Comparison of ENCODE assay signal across 16 cellular contexts in the genomic region with DNA sequence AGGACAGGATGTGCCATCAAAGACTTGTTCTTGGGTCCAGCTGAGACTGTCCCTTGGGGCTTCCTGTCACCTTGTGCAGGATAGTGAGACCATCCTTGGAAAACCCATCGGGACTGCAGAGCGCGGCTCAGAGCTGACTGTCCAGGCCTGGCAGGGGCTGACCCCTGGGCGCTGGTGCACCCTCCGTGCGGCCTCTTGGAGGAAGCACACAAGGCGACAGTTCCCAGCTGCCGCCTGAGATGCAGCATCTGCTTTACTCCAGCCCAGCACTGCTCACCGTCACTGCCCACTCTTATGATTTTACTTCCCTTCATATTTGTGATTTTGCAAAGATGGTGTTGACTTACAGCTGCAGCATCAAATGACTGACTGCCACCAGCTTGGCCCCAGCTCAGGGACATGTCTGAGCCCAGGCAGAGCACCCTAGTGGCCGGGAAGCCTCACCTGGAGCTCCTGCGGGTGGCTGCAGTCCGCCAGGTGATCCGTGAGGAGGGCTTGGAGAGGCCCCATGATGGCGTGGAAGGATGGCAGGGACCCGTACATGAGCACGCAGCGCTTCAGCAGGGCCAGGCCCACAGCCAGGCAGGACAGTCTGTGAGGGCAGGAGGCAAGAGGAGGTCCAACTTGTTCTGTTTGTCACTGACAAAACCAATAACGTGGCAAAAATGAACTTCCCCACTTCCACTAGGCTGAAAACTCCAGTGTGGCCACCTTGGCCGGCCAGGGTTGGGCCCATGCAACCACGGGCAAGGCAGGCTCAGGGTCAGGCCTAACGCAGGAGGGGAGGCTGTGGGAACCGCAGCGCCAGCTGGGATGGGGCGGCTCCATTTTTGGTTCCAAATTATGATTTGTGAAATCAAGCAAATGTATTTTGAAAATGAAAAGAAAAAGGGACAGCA. TPM values are rescaled to one million over a fixed set of nuclear protein-coding genes. Genes with fewer than 3 reads are reported as not detected.
A peak's percentile ranks its signal among the peaks of the same experiment; 100 is the strongest.
DNase-seq lines count a peak whose midpoint lies in the region; ATAC-seq, FAIRE-seq and TF ChIP-seq lines count a peak whose summit lies in the region.
"Had no signal": no experiment of that assay in that cellular context is flagged by ENCODE, and none has a peak within 500 bp of the region (broad histone marks: within the 10 kb centered on the region; RNA-seq: fewer than 3 reads in every experiment).

No MANE protein-coding gene starts in this region.

- H2BK15ac ChIP-seq in mesendoderm (replicated peaks; ENCODE audit: low read depth): no peak overlapping the region

- BruUV-seq in OCI-LY7 (replicated peaks; lab: Mats Ljungman, UMichigan) (no TSS peak), GM12878 (replicated peaks; lab: Mats Ljungman, UMichigan) (no TSS peak)

- no peak overlapping the region for H2AK5ac ChIP-seq in trophoblast cell (ENCODE audit: low read length)
- H2AK5ac ChIP-seq in mesendoderm (ENCODE audit: low read length): no peak overlapping the region

- POLR2A ChIA-PET in OCI-LY7 (lab: Charles Lee) (no interaction called here), GM12878 (lab: Charles Lee) (no interaction called here)

- H3K9me2 ChIP-seq in OCI-LY7 (ENCODE audit: insufficient read depth, low read length): no peaks in the 10 kb centered on the region

- FAIRE-seq in GM12878 (lab: Jason Lieb, UNC): no peak
- FAIRE-seq: small intestine had no signal

- no peak overlapping the region for H4K91ac ChIP-seq in trophoblast cell (ENCODE audit: low read depth, low read length)

- H3K27ac ChIP-seq in OCI-LY7 (ENCODE audit: low read depth, low read length, poor library complexity, severe bottlenecking) (no peak overlapping the region), GM12878 (ENCODE audit: control insufficient read depth, insufficient read depth) (no peak overlapping the region), trophoblast cell (ENCODE audit: low read depth, low read length) (no peak overlapping the region), mesendoderm (ENCODE audit: low read depth, low read length) (no peak overlapping the region)
- H3K27ac ChIP-seq: SJCRH30 had no signal

- 94% methylated on average over 24 of the region's 24 CpGs for WGBS in GM12878 (ENCODE audit: insufficient coverage, insufficient replicate concordance, low lambda C conversion rate, missing lambda C conversion rate)
- WGBS in trophoblast cell (ENCODE audit: extremely low coverage, insufficient coverage, insufficient read length): no CpG with 5 or more reads among the region's 24 CpGs
- no CpG with 5 or more reads among the region's 24 CpGs for WGBS in mesendoderm (ENCODE audit: extremely low coverage, insufficient coverage, low lambda C conversion rate)

- ATAC-seq in GM12878 (no peak), GM18858 (IDR thresholded peaks at IDR 0.05; ENCODE audit: unreplicated experiment) (no peak)

- H2BK5ac ChIP-seq in trophoblast cell (ENCODE audit: low read depth, low read length, poor library complexity) (no peak overlapping the region), mesendoderm (ENCODE audit: low read length) (no peak overlapping the region)

- peak overlapping the region; percentile 9 for H4K12ac ChIP-seq in trophoblast cell (ENCODE audit: low read depth, low read length)

- SMC1A ChIA-PET in GM12878 (lab: Charles Lee; ENCODE audit: uncharacterized antibody, unreplicated experiment): no interaction called here

- H3K79me2 ChIP-seq in OCI-LY7 (ENCODE audit: insufficient read depth, low read depth, low read length) (no peaks in the 10 kb centered on the region), GM12878 (ENCODE audit: control insufficient read depth, insufficient read depth, low read length) (peaks cover 2% of the 10 kb centered on the region; the same call in 1 of the 2 replicates), trophoblast cell (ENCODE audit: control insufficient read depth, insufficient read depth, low read length, poor library complexity) (no peaks in the 10 kb centered on the region), mesendoderm (ENCODE audit: control insufficient read depth, insufficient read depth, low read length) (no peaks in the 10 kb centered on the region)

- no peak overlapping the region for H3K23ac ChIP-seq in trophoblast cell (ENCODE audit: low read length)
- no peak overlapping the region for H3K23ac ChIP-seq in mesendoderm (ENCODE audit: low read length)

- H2AFZ ChIP-seq in OCI-LY7 (ENCODE audit: low read length) (no peak overlapping the region), GM12878 (ENCODE audit: control insufficient read depth, low read depth, low read length) (no peak overlapping the region), trophoblast cell (ENCODE audit: insufficient read depth, low read length, poor library complexity) (no peak overlapping the region)

- TF ChIP-seq POLR2A in GM12878 (IDR thresholded peaks at IDR 0.05; ENCODE audit: low read depth, low read length): no peak

- TF ChIP-seq EP300 in GM12878 (IDR thresholded peaks at IDR 0.05; ENCODE audit: borderline replicate concordance in 1 of 2, control insufficient read depth in 1 of 2, low read depth in 2 of 2, low read length in 2 of 2): no peak

- H3K18ac ChIP-seq in trophoblast cell (ENCODE audit: low read length) (no peak overlapping the region), mesendoderm (ENCODE audit: low read length) (no peak overlapping the region)

- no peaks in the 10 kb centered on the region for H3K79me1 ChIP-seq in trophoblast cell (ENCODE audit: low read length)
- H3K79me1 ChIP-seq in mesendoderm (ENCODE audit: low read length): peaks cover 4% of the 10 kb centered on the region

- H4K8ac ChIP-seq in trophoblast cell (ENCODE audit: low read depth, low read length) (no peak overlapping the region), mesendoderm (ENCODE audit: low read depth, low read length) (no peak overlapping the region)

- H4K20me1 ChIP-seq in OCI-LY7 (ENCODE audit: insufficient read depth, low read length) (no peaks in the 10 kb centered on the region), GM12878 (ENCODE audit: control insufficient read depth, insufficient read depth) (no peaks in the 10 kb centered on the region)

- H2BK120ac ChIP-seq in trophoblast cell (ENCODE audit: insufficient read depth, low read length, poor library complexity) (no peak overlapping the region), mesendoderm (ENCODE audit: low read depth, low read length) (no peak overlapping the region)

- no peak overlapping the region for H3K14ac ChIP-seq in trophoblast cell (ENCODE audit: low read length)

- no peak overlapping the region for H3K4me3 ChIP-seq in OCI-LY7 (ENCODE audit: low read depth, low read length, poor library complexity, severe bottlenecking)
- H3K4me3 ChIP-seq in GM12878: no peak overlapping the region
- no peak overlapping the region for H3K4me3 ChIP-seq in trophoblast cell (ENCODE audit: low read depth, low read length)
- no peak overlapping the region for H3K4me3 ChIP-seq in mesendoderm (ENCODE audit: low read length)
- H3K4me3 ChIP-seq: BLaER1 treated with 17β-estradiol and CSF1 and Interleukin-3, amounts not matched to agents 10 nM and 100 nM; SJCRH30 had no signal

- H3K27me3 ChIP-seq in GM12878 (replicated peaks in 1 of 2; ENCODE audit: control insufficient read depth in 2 of 2, insufficient read depth in 2 of 2, low read length in 1 of 2) (no peaks in the 10 kb centered on the region), trophoblast cell (ENCODE audit: insufficient read depth, low read length) (no peaks in the 10 kb centered on the region), mesendoderm (ENCODE audit: insufficient read depth, low read length, poor library complexity) (no peaks in the 10 kb centered on the region)
- H3K27me3 ChIP-seq: BLaER1 treated with 17β-estradiol and CSF1 and Interleukin-3, amounts not matched to agents 10 nM and 100 nM; SJCRH30 had no signal

- H3K36me3 ChIP-seq in OCI-LY7 (ENCODE audit: insufficient read depth, low read length) (peaks cover 96% of the 10 kb centered on the region), GM12878 (ENCODE audit: control insufficient read depth in 2 of 2, insufficient read depth in 2 of 2, low read length in 1 of 2) (peaks cover 47 to 55% of the 10 kb centered on the region in 2 experiments), trophoblast cell (ENCODE audit: control insufficient read depth in 1 of 2, insufficient read depth in 2 of 2, low read length in 2 of 2) (peaks cover 76 to 81% of the 10 kb centered on the region in 2 experiments), mesendoderm (ENCODE audit: control insufficient read depth, insufficient read depth, low read length) (peaks cover 30% of the 10 kb centered on the region)

- H4K5ac ChIP-seq in mesendoderm (ENCODE audit: low read length): no peak overlapping the region

- H3K9me3 ChIP-seq in OCI-LY7 (ENCODE audit: low read length) (no peaks in the 10 kb centered on the region), GM12878 (replicated peaks; ENCODE audit: control insufficient read depth, insufficient read depth, low read length) (no peaks in the 10 kb centered on the region; the same call in 2 of the 3 replicates), trophoblast cell (ENCODE audit: insufficient read depth, low read depth, low read length) (peaks cover 2% of the 10 kb centered on the region)
- H3K9me3 ChIP-seq: BLaER1 treated with 17β-estradiol and CSF1 and Interleukin-3, amounts not matched to agents 10 nM and 100 nM; SJCRH30 had no signal

- H3K9ac ChIP-seq in GM12878 (ENCODE audit: control insufficient read depth, insufficient read depth, low read length): no peak overlapping the region
- H3K9ac ChIP-seq in trophoblast cell (ENCODE audit: low read length): no peak overlapping the region
- no peak overlapping the region for H3K9ac ChIP-seq in mesendoderm (ENCODE audit: low read length)

- no peak overlapping the region for H3K4me2 ChIP-seq in OCI-LY7 (ENCODE audit: low read length)
- H3K4me2 ChIP-seq in GM12878 (ENCODE audit: control insufficient read depth, insufficient read depth): no peak overlapping the region
- H3K4me2 ChIP-seq in trophoblast cell (ENCODE audit: low read length): no peak overlapping the region
- no peak overlapping the region for H3K4me2 ChIP-seq in mesendoderm (ENCODE audit: low read length)

- no peak overlapping the region for H2BK12ac ChIP-seq in trophoblast cell (ENCODE audit: low read length)

- H3K4me1 ChIP-seq in OCI-LY7 (ENCODE audit: insufficient read depth, low read length, poor library complexity, severe bottlenecking): peaks cover 16% of the 10 kb centered on the region
- peaks cover 19% of the 10 kb centered on the region for H3K4me1 ChIP-seq in GM12878 (ENCODE audit: control insufficient read depth, insufficient read depth, low read length)
- peaks cover 0 to 1% of the 10 kb centered on the region in 2 experiments for H3K4me1 ChIP-seq in trophoblast cell (ENCODE audit: control insufficient read depth in 1 of 2, insufficient read depth in 2 of 2, low read length in 2 of 2)
- no peaks in the 10 kb centered on the region for H3K4me1 ChIP-seq in mesendoderm (ENCODE audit: control insufficient read depth, low read depth, low read length)

- RAD21 ChIA-PET in GM12878 (lab: Charles Lee; ENCODE audit: unreplicated experiment): interaction anchor here (1.2 kb wide), 1 partner anchor 13 kb away, joined by 3 read pairs; no protein-coding TSS in a partner anchor

- TF ChIP-seq CTCF in OCI-LY7 (conservative IDR thresholded peaks at IDR 0.05; ENCODE audit: low read length) (0 out of 2 replicates have a peak, but pooled peaks have one; percentile 15), GM12878 (IDR thresholded peaks at IDR 0.05 in 2 of 3, conservative IDR thresholded peaks at IDR 0.05 in 1 of 3; ENCODE audit: control insufficient read depth in 2 of 3, extremely low read depth in 1 of 3, insufficient read depth in 1 of 3, low read depth in 3 of 3, low read length in 3 of 3) (no peak)

- DNase-seq in activated CD4-positive, alpha-beta T cell treated with anti-CD3 and anti-CD28 coated beads for 48 hours: peak; percentile 2
- DNase-seq in activated CD4-positive, alpha-beta T cell treated with anti-CD3 and anti-CD28 coated beads, Interleukin-2, amount 50 U/mL, for 48 hours: no peak
- DNase-seq in OCI-LY7 (ENCODE audit: low spot score) (no peak), GM12878 (ENCODE audit: low read depth, low spot score) (no peak), trophoblast cell (no peak), mucosa of gallbladder (ENCODE audit: low spot score) (no peak), mesendoderm (no peak)
- DNase-seq: 8988T; amniotic stem cell; DMS53; NCI-H2171; NK-92 treated with Interleukin-12 subunit alpha and Interleukin-12 subunit beta, amount 100 ng/mL, for 24 hours; SJCRH30; small intestine had no signal

- H3K4ac ChIP-seq in trophoblast cell (ENCODE audit: low read depth, low read length) (no peak overlapping the region), mesendoderm (ENCODE audit: low read depth, low read length) (no peak overlapping the region)

- no peak for TF ChIP-seq RAD21 in GM12878 (IDR thresholded peaks at IDR 0.05; ENCODE audit: insufficient read depth, low read depth, low read length)

- H3K56ac ChIP-seq in mesendoderm (ENCODE audit: low read length): no peak overlapping the region

- intact Hi-C loops in OCI-LY7 (cut with micrococcal nuclease; ENCODE audit: unreplicated experiment) (no loop called here), GM12878 (cut with micrococcal nuclease; ENCODE audit: unreplicated experiment) (no loop called here)

- CTCF ChIA-PET in OCI-LY7 (lab: Charles Lee; ENCODE audit: unreplicated experiment) (no interaction called here), GM12878 (lab: Yijun Ruan, JAX) (no interaction called here)

- in situ Hi-C loops in GM12878 (cut with MboI): loop anchor here (25.0 kb wide), 1 partner anchor 179 kb away; the partner anchor contains the start of gene TNIP2

RNA-seq across cellular contexts. Expression of gene NOP14, which starts 21.8 kb away (rescaled TPM):
- total RNA-seq in OCI-LY7 (2014; rRNA removed; shearing (Covaris generic)): 31.7 and 35.9 TPM in 2 replicates
- total RNA-seq in OCI-LY7 (2022) (56.7 and 66.2 TPM in 2 replicates), GM12878 (2014; rRNA removed) (40.3 and 42.1 TPM in 2 replicates), GM12878 (2014; rRNA removed; fragmentation: Illumina TruSeq; extraction: Trizol) (52.5 and 57.3 TPM in 2 replicates), GM12878 (2021) (74.3 and 80.6 TPM in 2 replicates), mucosa of gallbladder (17.6 TPM)
- total RNA-seq in GM12878 (2013; cell fraction: nucleolus; rRNA removed): 30.0 and 34.7 TPM in 2 replicates
- 26.2 TPM for polyA plus RNA-seq in GM12878 (2011; ENCODE audit: low read depth)
- polyA plus RNA-seq in GM12878 (2011; rRNA removed) (17.2 and 18.8 TPM in 2 replicates), GM12878 (2014; fragmentation: Illumina TruSeq; extraction: Trizol) (64.9 and 65.2 TPM in 2 replicates), GM12878 (2014; fragmentation: Nextera tagmentation; extraction: Ambion mirVana) (10 to 100 TPM; 13.8 to 24.7 TPM), GM12878 (2014; rRNA removed) (31.6 and 36.4 TPM in 2 replicates), GM12878 (2016; fragmentation: Nextera tagmentation; extraction: Ambion mirVana) (10 to 100 TPM; 74.5 to 76.6 TPM)
- polyA plus RNA-seq in GM12878 (2011; cell fraction: cytosol; rRNA removed): 13.0 and 14.4 TPM in 2 replicates
- 20.7 and 30.4 TPM in 2 replicates for polyA plus RNA-seq in GM12878 (2011; cell fraction: nucleus; rRNA removed)
- 33.0 and 35.7 TPM in 2 replicates for polyA plus RNA-seq in GM12878 (2012)
- polyA minus RNA-seq in GM12878 (2011; rRNA and poly(A)+ RNA removed): 14.1 and 15.1 TPM in 2 replicates
- 15.6 and 17.3 TPM in 2 replicates for polyA minus RNA-seq in GM12878 (2011; cell fraction: cytosol; rRNA and poly(A)+ RNA removed)
- polyA minus RNA-seq in GM12878 (2011; cell fraction: nucleus; rRNA and poly(A)+ RNA removed): 6.8 and 11.3 TPM in 2 replicates
- 30.9 and 32.6 TPM in 2 replicates for polyA plus RNA-seq in trophoblast cell (2013)
- 61.2 TPM for polyA plus RNA-seq in mesendoderm (2013, experiment 1 of 2)
- polyA plus RNA-seq in mesendoderm (2013, experiment 2 of 2): 60.6 TPM

RNA-seq across cellular contexts. Expression of gene GRK4, which starts 22.0 kb away (rescaled TPM):
- 5.3 and 6.5 TPM in 2 replicates for total RNA-seq in OCI-LY7 (2014; rRNA removed; shearing (Covaris generic))
- 8.9 and 9.1 TPM in 2 replicates for total RNA-seq in OCI-LY7 (2022)
- total RNA-seq in GM12878 (2013; cell fraction: nucleolus; rRNA removed): 1.9 and 2.9 TPM in 2 replicates
- total RNA-seq in GM12878 (2014; rRNA removed): 2.3 and 2.5 TPM in 2 replicates
- total RNA-seq in GM12878 (2014; rRNA removed; fragmentation: Illumina TruSeq; extraction: Trizol): 2.4 and 2.9 TPM in 2 replicates
- 3.0 and 3.6 TPM in 2 replicates for total RNA-seq in GM12878 (2021)
- 0.94 TPM for polyA plus RNA-seq in GM12878 (2011; ENCODE audit: low read depth)
- polyA plus RNA-seq in GM12878 (2011; rRNA removed): 1.3 and 1.5 TPM in 2 replicates
- 0.70 and 1.1 TPM in 2 replicates for polyA plus RNA-seq in GM12878 (2011; cell fraction: cytosol; rRNA removed)
- 0.72 and 1.1 TPM in 2 replicates for polyA plus RNA-seq in GM12878 (2011; cell fraction: nucleus; rRNA removed)
- 2.6 and 2.7 TPM in 2 replicates for polyA plus RNA-seq in GM12878 (2012)
- 2.3 TPM in 2 replicates for polyA plus RNA-seq in GM12878 (2014; fragmentation: Illumina TruSeq; extraction: Trizol)
- 1 to 10 TPM; 1.1 to 1.6 TPM for polyA plus RNA-seq in GM12878 (2014; fragmentation: Nextera tagmentation; extraction: Ambion mirVana)
- 2.9 and 3.0 TPM in 2 replicates for polyA plus RNA-seq in GM12878 (2014; rRNA removed)
- polyA plus RNA-seq in GM12878 (2016; fragmentation: Nextera tagmentation; extraction: Ambion mirVana): 1 to 10 TPM; 3.4 to 4.0 TPM
- 0.72 and 1.2 TPM in 2 replicates for polyA minus RNA-seq in GM12878 (2011; rRNA and poly(A)+ RNA removed)
- polyA minus RNA-seq in GM12878 (2011; cell fraction: cytosol; rRNA and poly(A)+ RNA removed): 0.83 and 1.1 TPM in 2 replicates
- polyA minus RNA-seq in GM12878 (2011; cell fraction: nucleus; rRNA and poly(A)+ RNA removed): 0.36 and 1.1 TPM in 2 replicates
- 1.5 and 1.6 TPM in 2 replicates for polyA plus RNA-seq in trophoblast cell (2013)
- total RNA-seq in mucosa of gallbladder: 7.3 TPM
- 1.2 TPM for polyA plus RNA-seq in mesendoderm (2013, experiment 1 of 2)
- polyA plus RNA-seq in mesendoderm (2013, experiment 2 of 2): 1.2 TPM
